36 cellular contexts compared by ENCODE assay signal in the genomic region with DNA sequence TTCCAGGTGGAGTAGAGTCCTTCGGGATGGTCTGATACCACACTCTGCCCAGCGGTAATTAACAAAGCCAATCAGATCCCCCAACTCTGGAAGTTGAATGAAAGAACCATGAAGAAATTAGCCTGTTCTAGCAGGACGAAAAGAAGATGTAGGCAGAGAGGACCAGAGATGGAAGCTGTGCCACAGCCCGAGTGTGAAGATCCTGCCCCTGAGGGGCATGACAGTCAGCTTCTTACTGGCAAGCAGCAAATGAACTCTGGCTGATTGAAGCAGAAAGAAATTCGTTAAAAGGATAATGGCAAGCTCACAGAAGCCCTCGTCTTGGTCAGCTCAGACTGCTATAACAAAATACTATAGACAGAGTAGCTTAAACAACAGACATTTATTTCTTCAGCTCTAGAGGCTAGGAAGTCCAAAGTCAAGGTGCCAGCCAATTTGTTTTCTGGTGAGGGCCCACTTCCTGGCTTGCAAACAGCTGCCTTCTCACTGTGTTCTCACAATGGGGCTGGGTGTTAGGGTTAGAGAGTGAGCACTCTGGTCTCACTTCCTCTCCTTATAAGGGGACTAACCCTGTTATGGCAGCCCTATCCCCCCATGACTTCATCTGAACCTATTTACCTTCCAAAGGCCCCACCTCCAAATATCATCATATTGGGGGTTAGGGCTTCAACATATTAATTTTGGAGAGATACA.
"Had no signal": no experiment of that assay in that cellular context is flagged by ENCODE, and none has a peak within 500 bp of the region (broad histone marks: within the 10 kb centered on the region; RNA-seq: fewer than 3 reads in every experiment).

No MANE protein-coding gene starts in this region.

- ATAC-seq: activated CD4-positive, CD25-positive, alpha-beta regulatory T cell treated with anti-CD3 and anti-CD28 coated beads, Interleukin-2, amount 50 U/mL, for 24 hours; activated CD8-positive, alpha-beta memory T cell treated with anti-CD3 and anti-CD28 coated beads, Interleukin-2, amount 10 ng/mL, durations not matched to agents 7 days and 5 days; activated CD8-positive, alpha-beta T cell treated with anti-CD3 and anti-CD28 coated beads, Interleukin-2, amount 10 ng/mL, durations not matched to agents 7 days and 5 days; activated naive CD4-positive, alpha-beta T cell treated with anti-CD3 and anti-CD28 coated beads, Interleukin-2, amount 50 U/mL, for 72 hours; foreskin keratinocyte; gastrocnemius medialis; heart left ventricle; T-helper 17 cell had no signal

- H3K36me3 Mint-ChIP-seq: activated CD8-positive, alpha-beta memory T cell treated with anti-CD3 and anti-CD28 coated beads, Interleukin-2, amount 10 ng/mL, durations not matched to agents 7 days and 5 days; activated naive CD4-positive, alpha-beta T cell treated with anti-CD3 and anti-CD28 coated beads, Interleukin-2, amount 50 U/mL, for 72 hours; activated naive CD8-positive, alpha-beta T cell treated with anti-CD3 and anti-CD28 coated beads, Interleukin-2, amount 10 ng/mL, durations not matched to agents 7 days and 5 days; brain had no signal

- H3K4me1 ChIP-seq: ascending aorta, breast epithelium, esophagus muscularis mucosa, heart left ventricle had no signal

- H3K27ac Mint-ChIP-seq: activated B cell treated with CpG ODN at 0.5 μM for 24 hours; activated CD8-positive, alpha-beta memory T cell treated with anti-CD3 and anti-CD28 coated beads, Interleukin-2, amount 10 ng/mL, durations not matched to agents 7 days and 5 days; activated CD8-positive, alpha-beta T cell treated with anti-CD3 and anti-CD28 coated beads, Interleukin-2, amount 10 ng/mL, durations not matched to agents 7 days and 5 days; activated naive CD4-positive, alpha-beta T cell treated with anti-CD3 and anti-CD28 coated beads for 36 hours; activated naive CD4-positive, alpha-beta T cell treated with anti-CD3 and anti-CD28 coated beads, Interleukin-2, amount 50 U/mL, for 72 hours; activated naive CD8-positive, alpha-beta T cell treated with anti-CD3 and anti-CD28 coated beads, Interleukin-2, amount 10 ng/mL, durations not matched to agents 7 days and 5 days; activated T-helper 1 cell treated with anti-CD3 and anti-CD28 coated beads, Interleukin-12 subunit alpha, Interleukin-12 subunit beta, Interleukin-2, Interleukin-4 antibody, amounts not matched to agents 30 ng/mL and 10 ng/mL and 1 ng/mL, durations not matched to agents 14 hours and 24 hours and 36 hours; activated T-helper 2 cell treated with anti-CD3 and anti-CD28 coated beads, Interferon-gamma antibody, Interleukin-2, Interleukin-4, amounts not matched to agents 10 μg/mL and 5 μg/mL and 100 μg/mL, durations not matched to agents 14 hours and 24 hours and 36 hours; brain; dendritic cell treated with granulocyte-macrophage colony-stimulating factor and Interleukin-4, amounts not matched to agents 40 ng/mL and 50 ng/mL, for 4 days; T-helper 17 cell; T-helper 2 cell treated with Interferon-gamma antibody and Interleukin-4, amounts not matched to agents 5 μg/mL and 100 μg/mL, for 36 hours had no signal

- H3K36me3 ChIP-seq: ascending aorta, breast epithelium, cardiac muscle cell, esophagus muscularis mucosa, gastrocnemius medialis, heart left ventricle, WERI-Rb-1 had no signal

- DNase-seq: activated B cell treated with CpG ODN at 0.5 μM for 24 hours; activated CD4-positive, alpha-beta T cell treated with anti-CD3 and anti-CD28 coated beads for 48 hours; activated CD4-positive, alpha-beta T cell treated with anti-CD3 and anti-CD28 coated beads, Interleukin-2, amount 50 U/mL, for 1 hour; activated CD4-positive, alpha-beta T cell treated with anti-CD3 and anti-CD28 coated beads, Interleukin-2, amount 50 U/mL, for 48 hours; activated CD8-positive, alpha-beta memory T cell treated with anti-CD3 and anti-CD28 coated beads, Interleukin-2, amount 10 ng/mL, durations not matched to agents 7 days and 5 days; activated CD8-positive, alpha-beta memory T cell treated with anti-CD3 and anti-CD28 coated beads, Interleukin-2, amount 50 U/mL, for 4 hours; activated CD8-positive, alpha-beta T cell treated with anti-CD3 and anti-CD28 coated beads, Interleukin-2, amount 10 ng/mL, durations not matched to agents 7 days and 5 days; activated effector memory CD4-positive, alpha-beta T cell treated with anti-CD3 and anti-CD28 coated beads, Interleukin-2, amount 50 U/mL, for 16 hours; activated naive CD4-positive, alpha-beta T cell treated with anti-CD3 and anti-CD28 coated beads for 36 hours; activated naive CD8-positive, alpha-beta T cell treated with anti-CD3 and anti-CD28 coated beads, Interleukin-2, amount 10 ng/mL, durations not matched to agents 7 days and 5 days; activated T-cell treated with anti-CD3 and anti-CD28 coated beads, Interleukin-2, amount 50 U/mL, for 1 hour; activated T-cell treated with anti-CD3 and anti-CD28 coated beads, Interleukin-2, amount 50 U/mL, for 48 hours; central memory CD4-positive, alpha-beta T cell; cerebellar nuclear complex; dorsolateral prefrontal cortex; effector memory CD4-positive, alpha-beta T cell; erythroblast; foreskin keratinocyte; gastrocnemius medialis; glutamatergic neuron; heart left ventricle; T-helper 17 cell; T1000; WERI-Rb-1 had no signal

- H3K9me3 Mint-ChIP-seq: activated B cell treated with CpG ODN at 0.5 μM for 24 hours; activated naive CD4-positive, alpha-beta T cell treated with anti-CD3 and anti-CD28 coated beads for 36 hours; activated naive CD4-positive, alpha-beta T cell treated with anti-CD3 and anti-CD28 coated beads, Interleukin-2, amount 50 U/mL, for 72 hours; activated naive CD8-positive, alpha-beta T cell treated with anti-CD3 and anti-CD28 coated beads, Interleukin-2, amount 10 ng/mL, durations not matched to agents 7 days and 5 days; activated T-helper 1 cell treated with anti-CD3 and anti-CD28 coated beads, Interleukin-12 subunit alpha, Interleukin-12 subunit beta, Interleukin-2, Interleukin-4 antibody, amounts not matched to agents 30 ng/mL and 10 ng/mL and 1 ng/mL, durations not matched to agents 14 hours and 24 hours and 36 hours; activated T-helper 2 cell treated with anti-CD3 and anti-CD28 coated beads, Interferon-gamma antibody, Interleukin-2, Interleukin-4, amounts not matched to agents 10 μg/mL and 5 μg/mL and 100 μg/mL, durations not matched to agents 14 hours and 24 hours and 36 hours; brain; dendritic cell treated with granulocyte-macrophage colony-stimulating factor and Interleukin-4, amounts not matched to agents 40 ng/mL and 50 ng/mL, for 4 days; T-helper 2 cell treated with Interferon-gamma antibody and Interleukin-4, amounts not matched to agents 5 μg/mL and 100 μg/mL, for 36 hours had no signal

- H3K4me3 Mint-ChIP-seq: activated B cell treated with CpG ODN at 0.5 μM for 24 hours; activated CD8-positive, alpha-beta memory T cell treated with anti-CD3 and anti-CD28 coated beads, Interleukin-2, amount 10 ng/mL, durations not matched to agents 7 days and 5 days; activated CD8-positive, alpha-beta T cell treated with anti-CD3 and anti-CD28 coated beads, Interleukin-2, amount 10 ng/mL, durations not matched to agents 7 days and 5 days; activated naive CD4-positive, alpha-beta T cell treated with anti-CD3 and anti-CD28 coated beads for 36 hours; activated naive CD8-positive, alpha-beta T cell treated with anti-CD3 and anti-CD28 coated beads, Interleukin-2, amount 10 ng/mL, durations not matched to agents 7 days and 5 days; activated T-helper 1 cell treated with anti-CD3 and anti-CD28 coated beads, Interleukin-12 subunit alpha, Interleukin-12 subunit beta, Interleukin-2, Interleukin-4 antibody, amounts not matched to agents 30 ng/mL and 10 ng/mL and 1 ng/mL, durations not matched to agents 14 hours and 24 hours and 36 hours; brain; dendritic cell treated with granulocyte-macrophage colony-stimulating factor and Interleukin-4, amounts not matched to agents 40 ng/mL and 50 ng/mL, for 4 days; T-helper 17 cell; T-helper 2 cell treated with Interferon-gamma antibody and Interleukin-4, amounts not matched to agents 5 μg/mL and 100 μg/mL, for 36 hours had no signal

- H3K4me1 Mint-ChIP-seq: activated B cell treated with CpG ODN at 0.5 μM for 24 hours; activated CD8-positive, alpha-beta memory T cell treated with anti-CD3 and anti-CD28 coated beads, Interleukin-2, amount 10 ng/mL, durations not matched to agents 7 days and 5 days; activated naive CD8-positive, alpha-beta T cell treated with anti-CD3 and anti-CD28 coated beads, Interleukin-2, amount 10 ng/mL, durations not matched to agents 7 days and 5 days; T-helper 17 cell had no signal

- H3K27me3 Mint-ChIP-seq: brain; dendritic cell treated with granulocyte-macrophage colony-stimulating factor and Interleukin-4, amounts not matched to agents 40 ng/mL and 50 ng/mL, for 4 days had no signal

- H3K27me3 ChIP-seq: ascending aorta, breast epithelium, cardiac muscle cell, esophagus muscularis mucosa, foreskin keratinocyte, gastrocnemius medialis had no signal

- H3K27ac ChIP-seq: ascending aorta, breast epithelium, cardiac muscle cell, coronary artery, dorsolateral prefrontal cortex, esophagus muscularis mucosa, foreskin keratinocyte, gastrocnemius medialis, heart left ventricle, WERI-Rb-1 had no signal

- H3K4me3 ChIP-seq: ascending aorta, breast epithelium, cardiac muscle cell, coronary artery, dorsolateral prefrontal cortex, esophagus muscularis mucosa, gastrocnemius medialis, heart left ventricle had no signal
